ENCODE assay signal across 21 cellular contexts in genomic region chr4:176207839-176208238, GRCh38. TPM values are rescaled to one million over a fixed set of nuclear protein-coding genes. Genes with fewer than 3 reads are reported as not detected.
A peak's percentile ranks its signal among the peaks of the same experiment; 100 is the strongest.
DNase-seq lines count a peak whose midpoint lies in the region; ATAC-seq, FAIRE-seq and TF ChIP-seq lines count a peak whose summit lies in the region.
"Had no signal": no experiment of that assay in that cellular context is flagged by ENCODE, and none has a peak within 500 bp of the region (broad histone marks: within the 10 kb centered on the region; RNA-seq: fewer than 3 reads in every experiment).

No MANE protein-coding gene starts in this region.

- no peak for TF ChIP-seq RAD21 in SK-N-SH (IDR thresholded peaks at IDR 0.05; ENCODE audit: low read length)

- intact Hi-C loops in heart left ventricle (cut with DNase I): no loop called here

- 45 to 65% (median 50%) methylated on average over 5 of the region's 5 CpGs for WGBS in heart left ventricle, 4 donors
- 49% methylated on average over 5 of the region's 5 CpGs for WGBS in SK-N-SH (ENCODE audit: low lambda C conversion rate)
- 17 to 67% (median 45%) methylated on average over 5 of the region's 5 CpGs for WGBS in small intestine, 3 donors

- no peaks in the 10 kb centered on the region for H3K9me2 ChIP-seq in SK-N-SH

- H3K27ac ChIP-seq in heart left ventricle (no peak overlapping the region), right atrium auricular region (no peak overlapping the region), SK-N-SH (ENCODE audit: low read depth in 2 of 2, low read length in 1 of 2) (no peak overlapping the region), small intestine (ENCODE audit: low read depth in 1 of 2, low read length in 1 of 2) (no peak overlapping the region), caudate nucleus (ENCODE audit: low read depth, low read length) (no peak overlapping the region)
- H3K27ac ChIP-seq: A549 had no signal

- no peak overlapping the region for H3K4me3 ChIP-seq in heart left ventricle
- H3K4me3 ChIP-seq in right atrium auricular region: no peak overlapping the region
- no peak overlapping the region for H3K4me3 ChIP-seq in LNCaP clone FGC (ENCODE audit: low read depth, low read length)
- H3K4me3 ChIP-seq in SK-N-SH (ENCODE audit: low read depth in 2 of 2, low read length in 1 of 2): no peak overlapping the region
- H3K4me3 ChIP-seq in small intestine (ENCODE audit: low read depth in 1 of 2, low read length in 2 of 2): no peak overlapping the region
- H3K4me3 ChIP-seq: A549 had no signal

- POLR2A ChIA-PET in SK-N-SH (lab: Yijun Ruan, JAX): no interaction called here

- H3F3A ChIP-seq in SK-N-SH (replicated peaks; ENCODE audit: insufficient read depth): no peaks in the 10 kb centered on the region

- ATAC-seq in heart left ventricle: peak in 3 of 4 donors; percentile 42 to 76 (median 69)
- ATAC-seq in GM19035 (IDR thresholded peaks at IDR 0.05; ENCODE audit: unreplicated experiment): no peak
- ATAC-seq in HG03354 (IDR thresholded peaks at IDR 0.05; ENCODE audit: poor library complexity, severe bottlenecking, unreplicated experiment): no peak
- ATAC-seq: A549, HepG2 had no signal

- no peak overlapping the region for H2AFZ ChIP-seq in SK-N-SH (ENCODE audit: low read depth)

- TF ChIP-seq CTCF in heart left ventricle (IDR thresholded peaks at IDR 0.05): no peak
- no peak for TF ChIP-seq CTCF in right atrium auricular region (IDR thresholded peaks at IDR 0.05)
- TF ChIP-seq CTCF in LNCaP clone FGC (IDR thresholded peaks at IDR 0.05; ENCODE audit: control insufficient read depth, extremely low read depth, insufficient read depth): no peak
- TF ChIP-seq CTCF in SK-N-SH (IDR thresholded peaks at IDR 0.05): no peak

- H3K9ac ChIP-seq in SK-N-SH: no peak overlapping the region

- H3K4me1 ChIP-seq in heart left ventricle: peaks cover 0 to 6% (median 0%) of the 10 kb centered on the region in 12 donors
- H3K4me1 ChIP-seq in right atrium auricular region: no peaks in the 10 kb centered on the region
- H3K4me1 ChIP-seq in SK-N-SH (ENCODE audit: control insufficient read depth in 1 of 2, insufficient read depth in 2 of 2, low read depth in 1 of 2, low read length in 1 of 2): no peaks in the 10 kb centered on the region; a peak in 1 of 4 replicates
- no peaks in the 10 kb centered on the region for H3K4me1 ChIP-seq in small intestine (ENCODE audit: control insufficient read depth in 2 of 2, insufficient read depth in 1 of 2, low read depth in 1 of 2, low read length in 1 of 2)
- H3K4me1 ChIP-seq: A549 had no signal

- H3K4me2 ChIP-seq in SK-N-SH: no peak overlapping the region
- H3K4me2 ChIP-seq: A549 had no signal

- no peak for TF ChIP-seq POLR2A in heart left ventricle (IDR thresholded peaks at IDR 0.05)

- H4K20me1 ChIP-seq in SK-N-SH (ENCODE audit: insufficient read depth): no peaks in the 10 kb centered on the region

- no peak for TF ChIP-seq EP300 in SK-N-SH (IDR thresholded peaks at IDR 0.05; ENCODE audit: borderline replicate concordance in 1 of 2, low read depth in 1 of 2, low read length in 1 of 2)

- no peaks in the 10 kb centered on the region for H3K27me3 ChIP-seq in heart left ventricle
- H3K27me3 ChIP-seq in right atrium auricular region: no peaks in the 10 kb centered on the region
- H3K27me3 ChIP-seq in SK-N-SH (ENCODE audit: insufficient read depth): no peaks in the 10 kb centered on the region
- H3K27me3 ChIP-seq in small intestine (ENCODE audit: control insufficient read depth in 2 of 2, insufficient read depth in 2 of 2, low read length in 2 of 2): peaks cover 0 to 6% of the 10 kb centered on the region in 2 donors

- FAIRE-seq in small intestine (lab: Jason Lieb, UNC): no peak
- FAIRE-seq: A549, HepG2, RCC 7860 had no signal

- no peaks in the 10 kb centered on the region for H3K79me2 ChIP-seq in SK-N-SH (ENCODE audit: insufficient read depth)

- peaks cover 0 to 11% (median 0%) of the 10 kb centered on the region in 12 donors for H3K9me3 ChIP-seq in heart left ventricle
- H3K9me3 ChIP-seq in right atrium auricular region: no peaks in the 10 kb centered on the region
- no peaks in the 10 kb centered on the region for H3K9me3 ChIP-seq in SK-N-SH
- H3K9me3 ChIP-seq in small intestine (ENCODE audit: control insufficient read depth, low read depth): no peaks in the 10 kb centered on the region
- H3K9me3 ChIP-seq: A549 had no signal

- CTCF ChIA-PET in SK-N-SH (lab: Yijun Ruan, JAX): interaction anchor here (0.7 to 0.8 kb wide), 2 partner anchors 10 to 155 kb away, joined by 3 read pairs; no protein-coding TSS in a partner anchor

- DNase-seq in heart left ventricle: peak in 1 of 5 donors; percentile 31
- no peak for DNase-seq in right atrium auricular region (ENCODE audit: low spot score)
- peak; percentile 54 for DNase-seq in LNCaP clone FGC (ENCODE audit: low read depth)
- no peak for DNase-seq in SK-N-SH
- DNase-seq in small intestine: peak; percentile 72
- no peak for DNase-seq in caudate nucleus (lab: John Stamatoyannopoulos, UW)
- DNase-seq: CD4-positive, alpha-beta T cell; HCEC 1CT; KBM-7; NCI-H1417 treated with DMSO at 0.1 percent for 48 hours; NCI-H187 treated with DMSO at 0.1 percent for 48 hours; NCI-H226; NCI-H524; NK-92 treated with Interleukin-12 subunit alpha and Interleukin-12 subunit beta, amount 100 ng/mL, for 24 hours; SHP77; T-helper 1 cell had no signal

- H3K36me3 ChIP-seq in heart left ventricle (no peaks in the 10 kb centered on the region), right atrium auricular region (no peaks in the 10 kb centered on the region), SK-N-SH (replicated peaks in 1 of 2; ENCODE audit: control insufficient read depth in 1 of 2, insufficient read depth in 2 of 2, low read length in 1 of 2) (no peaks in the 10 kb centered on the region), small intestine (ENCODE audit: control insufficient read depth in 2 of 2, insufficient read depth in 2 of 2, low read length in 2 of 2) (no peaks in the 10 kb centered on the region)

TF ChIP-seq in SK-N-SH, 30 proteins besides CTCF, POLR2A, EP300 and RAD21:
- TF ChIP-seq EZH2phosphoT487 (IDR thresholded peaks at IDR 0.05; ENCODE audit: borderline replicate concordance, low read depth) (no peak), TEAD4 (IDR thresholded peaks at IDR 0.05; ENCODE audit: borderline replicate concordance, insufficient read depth) (no peak), USF1 (IDR thresholded peaks at IDR 0.05; ENCODE audit: borderline replicate concordance, low read depth) (no peak), GATA2 (CRISPR knock-in tag; IDR thresholded peaks at IDR 0.05) (peak; percentile 56; the same call in 1 of the 2 replicates)

RNA-seq across cellular contexts. Expression of gene SPATA4, which starts 12.5 kb away (rescaled TPM):
- total RNA-seq in heart left ventricle (under 1 TPM in 5 of 9 donors, not detected in 4; 0.25 to 0.84 (median 0.64) TPM), right atrium auricular region (1 to 10 TPM in 1 of 2 donors, under 1 TPM in 1; 0.28 to 4.4 TPM)
- polyA plus RNA-seq in heart left ventricle (under 1 TPM; 0.27 to 0.35 TPM), SK-N-SH (2012; rRNA removed) (0.21 and 0.34 TPM in 2 replicates), small intestine (not detected)
- 0.17 and 0.23 TPM in 2 replicates for polyA plus RNA-seq in SK-N-SH (2012; cell fraction: cytosol; rRNA removed)
- polyA plus RNA-seq in SK-N-SH (2012; cell fraction: nucleus; rRNA removed): 0.31 and 0.36 TPM in 2 replicates
- total RNA-seq: CD4-positive, alpha-beta T cell; HepG2 had no signal
- polyA plus RNA-seq: HepG2 had no signal

Comparison
In these comparisons a context has a peak if more than half of its experiments do, and no peak if none do; other contexts are left out.
1. ATAC-seq: peak in heart left ventricle (3 of 4); none in GM19035 (single experiment) and HG03354 (single experiment).
2. DNase-seq: peak in LNCaP clone FGC (single experiment) and small intestine (single experiment); none in right atrium auricular region (single experiment), SK-N-SH (single experiment) and caudate nucleus (0 of 61).